Comparison of ENCODE assay signal across 8 cellular contexts in the genomic region with DNA sequence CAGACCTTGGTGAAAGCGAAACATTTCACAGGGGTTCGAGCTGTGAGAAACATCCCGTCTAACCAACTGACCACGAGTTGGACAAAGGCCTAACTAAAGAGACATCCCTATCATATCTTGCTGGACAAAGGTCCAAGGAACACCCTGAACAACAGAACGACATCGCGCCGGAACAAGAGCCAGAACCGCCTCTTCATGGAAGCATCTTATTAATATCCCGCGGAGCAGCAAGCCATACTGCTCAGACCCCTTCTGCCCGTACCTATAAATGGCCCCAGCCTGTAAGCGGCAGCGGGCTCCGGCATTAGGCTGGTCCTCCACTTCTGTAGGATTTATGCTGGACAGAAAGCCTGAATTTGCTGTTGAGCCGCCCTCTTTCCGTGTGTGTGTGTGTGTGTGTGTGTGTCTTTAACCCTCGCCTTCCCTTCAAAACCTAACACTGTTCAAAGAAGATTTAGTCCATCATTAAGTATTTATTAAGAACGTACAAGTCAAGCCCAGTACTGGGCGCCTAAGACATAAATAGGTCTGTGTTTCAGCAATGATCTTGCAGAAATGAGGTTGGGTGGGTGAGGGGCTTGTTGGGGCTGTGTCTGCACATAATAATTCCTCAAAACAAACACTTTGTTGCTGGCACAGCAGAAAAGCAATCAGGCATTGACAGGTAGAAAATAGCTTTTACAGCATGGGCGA. TPM values are rescaled to one million over a fixed set of nuclear protein-coding genes. Genes with fewer than 3 reads are reported as not detected.
A peak's percentile ranks its signal among the peaks of the same experiment; 100 is the strongest.
DNase-seq lines count a peak whose midpoint lies in the region; ATAC-seq and TF ChIP-seq lines count a peak whose summit lies in the region.

No MANE protein-coding gene starts in this region.

- peak overlapping the region; percentile 92 for H3K4me3 Mint-ChIP-seq in neural crest cell

- H3K4me1 Mint-ChIP-seq in neural crest cell, result peaks cover 24% of the 10 kb centered on the region

- H3K27ac ChIP-seq in cingulate gyrus (ENCODE audit: low read depth, low read length), result peak overlapping the region; percentile 65

- no peak for TF ChIP-seq CTCF in neural crest cell (conservative IDR thresholded peaks at IDR 0.05)

- no peaks in the 10 kb centered on the region for H3K36me3 Mint-ChIP-seq in neural crest cell (ENCODE audit: low read depth)

- H3K9me3 Mint-ChIP-seq in neural crest cell, result no peaks in the 10 kb centered on the region

- no peak overlapping the region for H3K27ac Mint-ChIP-seq in neural crest cell (ENCODE audit: unreplicated experiment)

- ATAC-seq in GM21515 (IDR thresholded peaks at IDR 0.05; ENCODE audit: unreplicated experiment), result no peak

- peaks cover 85% of the 10 kb centered on the region for H3K27me3 Mint-ChIP-seq in neural crest cell (ENCODE audit: low read depth)

- DNase-seq in Daoy (ENCODE audit: low read depth) (peak; percentile 44), NCI-H526 (lab: John Stamatoyannopoulos, UW) (peak; percentile 25 to 65), neural crest cell (ENCODE audit: low read depth, low spot score) (peak; percentile 3), NK-92 (lab: John Stamatoyannopoulos, UW; ENCODE audit: unreplicated experiment) (no peak), activated gamma-delta T cell treated with Interleukin-2 at 50 U/mL for 16 hours (no peak)
- DNase-seq in central memory CD4-positive, alpha-beta T cell, result no peak

RNA-seq across cellular contexts. Expression of gene SLC6A15, which starts 1.9 kb away (rescaled TPM):
- 12.5 and 13.6 TPM in 2 replicates for total RNA-seq in Daoy (2014; rRNA removed; shearing (Covaris generic))
- 2.8 and 3.2 TPM in 2 replicates for total RNA-seq in neural crest cell

Comparison
In these comparisons a context has a peak if more than half of its experiments do, and no peak if none do; other contexts are left out.
1. DNase-seq: peak in Daoy (single experiment), NCI-H526 (2 of 2) and neural crest cell (single experiment); none in central memory CD4-positive, alpha-beta T cell (single experiment), NK-92 (single experiment) and activated gamma-delta T cell treated with Interleukin-2 at 50 U/mL for 16 hours (single experiment).